Comparison of ENCODE assay signal across 12 cellular contexts in the genomic region with DNA sequence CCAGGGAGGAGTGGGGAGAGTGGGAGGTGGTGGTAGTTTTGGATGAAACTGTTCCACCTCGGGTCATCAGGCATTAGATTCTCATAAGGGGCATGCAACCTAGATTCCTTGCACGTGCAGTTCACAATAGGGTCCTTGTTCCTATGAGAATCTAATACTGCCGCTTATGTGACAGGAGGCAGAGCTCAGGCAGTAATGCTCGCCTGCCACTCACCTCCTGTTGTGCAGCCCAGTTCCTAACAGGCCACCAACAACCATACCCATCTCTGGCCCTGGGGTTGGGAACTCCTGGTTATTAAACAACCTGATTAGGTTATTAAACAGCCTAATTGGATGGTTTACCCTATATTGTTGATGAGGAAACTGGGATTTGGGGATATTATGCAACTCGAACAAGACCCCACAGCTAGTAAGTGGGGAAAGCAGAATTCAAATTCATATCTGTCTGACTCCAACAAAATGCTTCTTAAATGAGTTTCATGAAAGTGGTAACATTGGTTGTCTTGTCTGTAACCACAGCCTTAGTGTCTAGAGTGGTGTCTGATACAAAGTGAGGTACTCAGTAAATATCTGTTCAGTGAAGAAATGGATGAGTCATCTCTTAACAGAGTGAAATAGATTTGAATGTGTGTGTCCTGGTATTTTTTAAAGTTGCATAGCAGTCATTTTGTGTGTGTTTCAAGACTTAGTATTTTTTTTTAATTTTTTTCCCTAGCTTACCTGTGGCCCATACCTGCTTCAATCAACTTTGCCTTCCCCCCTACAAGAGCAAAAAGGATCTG.
DNase-seq lines count a peak whose midpoint lies in the region; ATAC-seq and TF ChIP-seq lines count a peak whose summit lies in the region.
"Had no signal": no experiment of that assay in that cellular context is flagged by ENCODE, and none has a peak within 500 bp of the region (broad histone marks: within the 10 kb centered on the region; RNA-seq: fewer than 3 reads in every experiment).

No MANE protein-coding gene starts in this region.

- H3K14ac ChIP-seq in mesenchymal stem cell (ENCODE audit: low read length in 2 of 2) = no peak overlapping the region

- H3K9me3 ChIP-seq in mammary epithelial cell (replicated peaks; ENCODE audit: insufficient read depth, low read length) (no peaks in the 10 kb centered on the region), mesenchymal stem cell (ENCODE audit: control insufficient read depth, low read length) (peaks cover 4% of the 10 kb centered on the region)
- H3K9me3 ChIP-seq: upper lobe of left lung had no signal

- intact Hi-C loops in mammary epithelial cell (cut with micrococcal nuclease) = loop anchor here (5.0 kb wide), 1 partner anchor 181 kb away; no protein-coding TSS in a partner anchor

- H3K4me2 ChIP-seq in mammary epithelial cell (ENCODE audit: insufficient read depth, low read depth, low read length) (peak overlapping the region; percentile 7), mesenchymal stem cell (ENCODE audit: low read length, poor library complexity, severe bottlenecking) (no peak overlapping the region)

- DNase-seq in AG10803 (ENCODE audit: low read depth) = peak; percentile 92
- DNase-seq in HT1080 (ENCODE audit: low read depth) = peak; percentile 75
- peak; percentile 75 for DNase-seq in mammary epithelial cell
- DNase-seq in mesenchymal stem cell = peak; percentile 88
- no peak for DNase-seq in SIG-M5 treated with dmso at 0.1 percent for 504 hours (lab: John Stamatoyannopoulos, UW; ENCODE audit: unreplicated experiment)
- DNase-seq in GF-D8 (lab: John Stamatoyannopoulos, UW) = no peak
- DNase-seq: NCI-H187, upper lobe of left lung had no signal

- H3K23ac ChIP-seq in mesenchymal stem cell (ENCODE audit: low read length in 2 of 2) = no peak overlapping the region

- H2BK120ac ChIP-seq in mesenchymal stem cell (ENCODE audit: low read depth, low read length) = no peak overlapping the region

- H2AFZ ChIP-seq in mammary epithelial cell (ENCODE audit: low read depth, low read length) = no peak overlapping the region
- no peak overlapping the region for H2AFZ ChIP-seq in mesenchymal stem cell (ENCODE audit: low read depth, low read length)

- peak overlapping the region in 1 of 2 experiments; percentile 67 for H3K4ac ChIP-seq in mesenchymal stem cell (ENCODE audit: low read depth in 1 of 2, low read length in 2 of 2)

- H3K9ac ChIP-seq in mammary epithelial cell (ENCODE audit: insufficient read depth, low read length) = no peak overlapping the region
- H3K9ac ChIP-seq in mesenchymal stem cell (ENCODE audit: low read length) = peak overlapping the region; percentile 28

- no TSS peak for BruUV-seq in mammary epithelial cell (replicated peaks; lab: Mats Ljungman, UMichigan)

- H3K36me3 ChIP-seq in mammary epithelial cell (ENCODE audit: insufficient read depth, low read length) (no peaks in the 10 kb centered on the region), mesenchymal stem cell (ENCODE audit: control insufficient read depth in 1 of 2, insufficient read depth in 2 of 2, low read depth in 1 of 2, low read length in 2 of 2) (peaks cover 0 to 12% of the 10 kb centered on the region in 2 experiments)
- H3K36me3 ChIP-seq: cardiac muscle cell had no signal

- dilution Hi-C loops in mammary epithelial cell (cut with HindIII; ENCODE audit: low sequenced_read_pairs) = no loop called here

- H3K4me1 ChIP-seq in mammary epithelial cell (ENCODE audit: insufficient read depth, low read length) = peaks cover 11% of the 10 kb centered on the region
- H3K4me1 ChIP-seq in mesenchymal stem cell (ENCODE audit: control insufficient read depth, insufficient read depth, low read depth, low read length) = peaks cover 3% of the 10 kb centered on the region
- H3K4me1 ChIP-seq: upper lobe of left lung had no signal

- no peaks in the 10 kb centered on the region for H3K79me2 ChIP-seq in mammary epithelial cell (ENCODE audit: insufficient read depth, low read length)

- peak overlapping the region; percentile 8 to 44 for H3K18ac ChIP-seq in mesenchymal stem cell (ENCODE audit: low read depth in 1 of 2, low read length in 2 of 2)

- no peak overlapping the region for H2AK5ac ChIP-seq in mesenchymal stem cell (ENCODE audit: low read length, severe bottlenecking)

- no peak overlapping the region for H2BK5ac ChIP-seq in mesenchymal stem cell (ENCODE audit: low read depth, low read length, poor library complexity, severe bottlenecking)

- WGBS in mammary epithelial cell (ENCODE audit: low coverage, missing lambda C conversion rate) = 51% methylated on average over 5 of the region's 5 CpGs
- WGBS in mesenchymal stem cell = 81% methylated on average over 5 of the region's 5 CpGs

- TF ChIP-seq CTCF in AG10803 (conservative IDR thresholded peaks at IDR 0.05; ENCODE audit: low read length) (no peak), mammary epithelial cell (conservative IDR thresholded peaks at IDR 0.05 in 1 of 2, IDR thresholded peaks at IDR 0.05 in 1 of 2; ENCODE audit: extremely low read depth in 1 of 2, insufficient read depth in 1 of 2, low read depth in 1 of 2, low read length in 2 of 2) (no peak)

- H3K4me3 ChIP-seq in AG10803 (ENCODE audit: low read length) (no peak overlapping the region), mammary epithelial cell (replicated peaks in 1 of 3; ENCODE audit: insufficient read depth in 1 of 3, low read depth in 2 of 3, low read length in 3 of 3) (no peak overlapping the region), mesenchymal stem cell (ENCODE audit: insufficient read depth in 1 of 2, low read depth in 1 of 2, low read length in 2 of 2) (no peak overlapping the region)
- H3K4me3 ChIP-seq: cardiac muscle cell, upper lobe of left lung had no signal

- peak overlapping the region; percentile 26 for H2BK15ac ChIP-seq in mesenchymal stem cell (ENCODE audit: low read depth, poor library complexity, severe bottlenecking)

- CTCF ChIA-PET in mammary epithelial cell (lab: Charles Lee; ENCODE audit: low non-redundant PET) = no interaction called here

- H2BK12ac ChIP-seq in mesenchymal stem cell (ENCODE audit: low read length in 2 of 2) = peak overlapping the region in 1 of 2 experiments; percentile 85

- no peaks in the 10 kb centered on the region for H4K20me1 ChIP-seq in mammary epithelial cell (ENCODE audit: insufficient read depth, low read length)

- in situ Hi-C loops in mammary epithelial cell (cut with MboI; ENCODE audit: low sequenced_read_pairs in 2 of 2) = no loop called here

- ATAC-seq in HG03159 (IDR thresholded peaks at IDR 0.05; ENCODE audit: unreplicated experiment) (no peak), HG02678 (IDR thresholded peaks at IDR 0.05; ENCODE audit: unreplicated experiment) (no peak)

- H3K27me3 ChIP-seq in mammary epithelial cell (ENCODE audit: insufficient read depth, low read length) (no peaks in the 10 kb centered on the region), mesenchymal stem cell (ENCODE audit: control insufficient read depth in 1 of 2, insufficient read depth in 1 of 2, low read length in 2 of 2) (no peaks in the 10 kb centered on the region)
- H3K27me3 ChIP-seq: cardiac muscle cell, upper lobe of left lung had no signal

- no peak overlapping the region for H3K27ac ChIP-seq in mammary epithelial cell (ENCODE audit: insufficient read depth, low read depth, low read length)
- H3K27ac ChIP-seq in mesenchymal stem cell (ENCODE audit: low read length, poor library complexity, severe bottlenecking) = peak overlapping the region; percentile 59
- H3K27ac ChIP-seq: cardiac muscle cell, HL-60, upper lobe of left lung had no signal

- peak overlapping the region; percentile 17 for H4K8ac ChIP-seq in mesenchymal stem cell (ENCODE audit: low read length)

- no peak overlapping the region for H4K91ac ChIP-seq in mesenchymal stem cell (ENCODE audit: low read length)

- H3K79me1 ChIP-seq in mesenchymal stem cell (replicated peaks; ENCODE audit: low read length, poor library complexity, severe bottlenecking) = no peaks in the 10 kb centered on the region

Comparison
In these comparisons a context has a peak if more than half of its experiments do, and no peak if none do; other contexts are left out.
1. DNase-seq: peak in AG10803 (single experiment), HT1080 (single experiment), mammary epithelial cell (single experiment) and mesenchymal stem cell (single experiment); none in SIG-M5 treated with dmso at 0.1 percent for 504 hours (single experiment) and GF-D8 (single experiment).